In the genomic region with DNA sequence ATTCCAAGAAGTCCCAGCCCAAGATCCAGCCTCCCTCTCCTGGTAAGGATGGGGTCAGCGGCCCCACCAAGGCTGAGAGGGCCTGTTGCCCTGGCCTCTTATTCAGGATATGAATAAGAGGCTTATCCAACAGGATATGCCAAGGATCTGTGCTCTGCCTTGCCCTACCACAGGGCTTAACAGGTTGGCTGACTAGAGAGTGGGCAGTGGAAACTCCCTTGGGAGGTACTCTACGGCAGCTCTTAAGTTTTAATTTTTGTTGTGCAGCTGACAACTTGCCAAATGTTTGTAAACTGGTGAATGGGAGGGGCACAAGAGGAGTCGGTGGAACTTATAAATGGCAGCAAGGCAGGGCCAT, we compare ENCODE assay signal across 12 cellular contexts. TPM values are rescaled to one million over a fixed set of nuclear protein-coding genes. Genes with fewer than 3 reads are reported as not detected.
DNase-seq lines count a peak whose midpoint lies in the region; ATAC-seq and TF ChIP-seq lines count a peak whose summit lies in the region.
"Had no signal": no experiment of that assay in that cellular context is flagged by ENCODE, and none has a peak within 500 bp of the region (broad histone marks: within the 10 kb centered on the region; RNA-seq: fewer than 3 reads in every experiment).

No MANE protein-coding gene starts in this region.

- no peak overlapping the region for H3K4me3 Mint-ChIP-seq in CD8-positive, alpha-beta memory T cell

- no peak overlapping the region for H2AK5ac ChIP-seq in trophoblast cell (ENCODE audit: low read length)

- no peak for TF ChIP-seq POLR2A in esophagus squamous epithelium (IDR thresholded peaks at IDR 0.05)

- H3K79me2 ChIP-seq in trophoblast cell (ENCODE audit: control insufficient read depth, insufficient read depth, low read length, poor library complexity) = no peaks in the 10 kb centered on the region

- no peak overlapping the region for H3K9ac ChIP-seq in trophoblast cell (ENCODE audit: low read length)

- no peak for DNase-seq in CD8-positive, alpha-beta memory T cell
- DNase-seq in RWPE1 (ENCODE audit: low spot score) (no peak), esophagus squamous epithelium (lab: John Stamatoyannopoulos, UW) (no peak), trophoblast cell (no peak), HCEC 1CT (no peak), MG63 (no peak)
- DNase-seq: activated CD4-positive, CD25-positive, alpha-beta regulatory T cell; effector memory CD4-positive, alpha-beta T cell; midbrain; NCI-H510A treated with DMSO at 0.1 percent for 48 hours had no signal

- H3K9me3 ChIP-seq in CD8-positive, alpha-beta memory T cell (ENCODE audit: low read length) = no peaks in the 10 kb centered on the region
- no peaks in the 10 kb centered on the region for H3K9me3 ChIP-seq in esophagus squamous epithelium
- no peaks in the 10 kb centered on the region for H3K9me3 ChIP-seq in trophoblast cell (ENCODE audit: insufficient read depth, low read depth, low read length)
- no peaks in the 10 kb centered on the region for H3K9me3 ChIP-seq in MG63

- H3K27ac ChIP-seq in CD8-positive, alpha-beta memory T cell (ENCODE audit: low read depth, low read length) = no peak overlapping the region
- H3K27ac ChIP-seq in RWPE1 = peak overlapping the region; percentile 75
- H3K27ac ChIP-seq in esophagus squamous epithelium = peak overlapping the region; percentile 62 to 77 (median 72)
- H3K27ac ChIP-seq in trophoblast cell (ENCODE audit: low read depth, low read length) = no peak overlapping the region

- intact Hi-C loops in esophagus squamous epithelium (cut with DNase I) = no loop called here

- peaks cover 0 to 3% of the 10 kb centered on the region in 2 donors for H3K27me3 Mint-ChIP-seq in CD8-positive, alpha-beta memory T cell

- H4K8ac ChIP-seq in trophoblast cell (ENCODE audit: low read depth, low read length) = no peak overlapping the region

- H3K79me1 ChIP-seq in trophoblast cell (ENCODE audit: low read length) = no peaks in the 10 kb centered on the region

- peaks cover 87% of the 10 kb centered on the region for H3K36me3 ChIP-seq in CD8-positive, alpha-beta memory T cell (ENCODE audit: insufficient read depth, low read length)
- H3K36me3 ChIP-seq in esophagus squamous epithelium (peaks cover 49 to 100% (median 70%) of the 10 kb centered on the region in 3 donors), trophoblast cell (ENCODE audit: control insufficient read depth in 1 of 2, insufficient read depth in 2 of 2, low read length in 2 of 2) (peaks cover 52 to 87% of the 10 kb centered on the region in 2 experiments), MG63 (peaks cover 84% of the 10 kb centered on the region)

- no peak overlapping the region for H2BK12ac ChIP-seq in trophoblast cell (ENCODE audit: low read length)

- H3K9me3 Mint-ChIP-seq in CD8-positive, alpha-beta memory T cell = no peaks in the 10 kb centered on the region

- H3K18ac ChIP-seq in trophoblast cell (ENCODE audit: low read length) = peak overlapping the region; percentile 33

- H2BK5ac ChIP-seq in trophoblast cell (ENCODE audit: low read depth, low read length, poor library complexity) = no peak overlapping the region

- H3K14ac ChIP-seq in trophoblast cell (ENCODE audit: low read length) = no peak overlapping the region

- no peak overlapping the region for H3K4me3 ChIP-seq in CD8-positive, alpha-beta memory T cell (ENCODE audit: low read length)
- H3K4me3 ChIP-seq in esophagus squamous epithelium (no peak overlapping the region), trophoblast cell (ENCODE audit: low read depth, low read length) (no peak overlapping the region), MG63 (no peak overlapping the region)

- TF ChIP-seq CTCF in RWPE1 (conservative IDR thresholded peaks at IDR 0.05; ENCODE audit: low read depth) = no peak
- TF ChIP-seq CTCF in esophagus squamous epithelium (IDR thresholded peaks at IDR 0.05) = no peak

- H3K4ac ChIP-seq in trophoblast cell (ENCODE audit: low read depth, low read length) = no peak overlapping the region

- H3K36me3 Mint-ChIP-seq in CD8-positive, alpha-beta memory T cell = peaks cover 4 to 98% (median 38%) of the 10 kb centered on the region in 3 donors

- H4K91ac ChIP-seq in trophoblast cell (ENCODE audit: low read depth, low read length) = no peak overlapping the region

- H3K4me2 ChIP-seq in trophoblast cell (ENCODE audit: low read length) = no peak overlapping the region

- H3K27ac Mint-ChIP-seq in CD8-positive, alpha-beta memory T cell = peak overlapping the region; percentile 54 to 91 (median 78)

- H3K23ac ChIP-seq in trophoblast cell (ENCODE audit: low read length) = no peak overlapping the region

- ATAC-seq in HG03432 (IDR thresholded peaks at IDR 0.05; ENCODE audit: unreplicated experiment) (no peak), HG03521 (IDR thresholded peaks at IDR 0.05; ENCODE audit: unreplicated experiment) (no peak)

- H3K4me1 ChIP-seq in CD8-positive, alpha-beta memory T cell (ENCODE audit: insufficient read depth, low read length) = no peaks in the 10 kb centered on the region
- H3K4me1 ChIP-seq in esophagus squamous epithelium = peaks cover 12 to 56% (median 30%) of the 10 kb centered on the region in 3 donors
- peaks cover 7 to 9% of the 10 kb centered on the region in 2 experiments for H3K4me1 ChIP-seq in trophoblast cell (ENCODE audit: control insufficient read depth in 1 of 2, insufficient read depth in 2 of 2, low read length in 2 of 2)

- CTCF ChIA-PET in CD8-positive, alpha-beta memory T cell (lab: Charles Lee) = interaction anchor here (0.8 to 1.9 kb wide), 2 partner anchors 42 to 70 kb away, joined by 3 to 4 read pairs; no protein-coding TSS in a partner anchor
- CTCF ChIA-PET in RWPE1 (lab: Yijun Ruan, JAX) = interaction anchor here (0.7 to 1.2 kb wide), 2 partner anchors 18 to 93 kb away, joined by 4 to 8 read pairs; no protein-coding TSS in a partner anchor

- WGBS in esophagus squamous epithelium, 2 donors = 4 to 28% methylated on average over 2 to 3 of the region's 3 CpGs
- WGBS in trophoblast cell (ENCODE audit: extremely low coverage, insufficient coverage, insufficient read length) = no CpG with 5 or more reads among the region's 3 CpGs

- H2AFZ ChIP-seq in trophoblast cell (ENCODE audit: insufficient read depth, low read length, poor library complexity) = peak overlapping the region; percentile 11

- no peak overlapping the region for H4K12ac ChIP-seq in trophoblast cell (ENCODE audit: low read depth, low read length)

- no peak overlapping the region for H2BK120ac ChIP-seq in trophoblast cell (ENCODE audit: insufficient read depth, low read length, poor library complexity)

- POLR2A ChIA-PET in CD8-positive, alpha-beta memory T cell (lab: Charles Lee) = interaction anchor here (1.0 kb wide), 1 partner anchor 73 kb away, joined by 3 read pairs; no protein-coding TSS in a partner anchor
- POLR2A ChIA-PET in RWPE1 (lab: Yijun Ruan, JAX; ENCODE audit: low non-redundant PET) = interaction anchor here (1.1 kb wide), 1 partner anchor 16 kb away, joined by 3 read pairs; the partner anchor contains the start of gene PIGV

- H3K27me3 ChIP-seq in CD8-positive, alpha-beta memory T cell (ENCODE audit: insufficient read depth, low read length, poor library complexity, severe bottlenecking) = no peaks in the 10 kb centered on the region
- H3K27me3 ChIP-seq in esophagus squamous epithelium = no peaks in the 10 kb centered on the region
- no peaks in the 10 kb centered on the region for H3K27me3 ChIP-seq in trophoblast cell (ENCODE audit: insufficient read depth, low read length)
- H3K27me3 ChIP-seq in MG63 = no peaks in the 10 kb centered on the region

- peaks cover 3 to 27% (median 12%) of the 10 kb centered on the region in 3 donors for H3K4me1 Mint-ChIP-seq in CD8-positive, alpha-beta memory T cell

RNA-seq across cellular contexts. Expression of gene PIGV, which starts 16.5 kb away (rescaled TPM):
- total RNA-seq in CD8-positive, alpha-beta memory T cell = 10 to 100 TPM; 23.6 to 24.9 TPM
- 19.1 TPM for polyA plus RNA-seq in CD8-positive, alpha-beta memory T cell
- 10 to 100 TPM in 3 of 4 donors, 1 to 10 TPM in 1; 9.9 to 20.9 (median 13.1) TPM for total RNA-seq in esophagus squamous epithelium
- polyA plus RNA-seq in trophoblast cell (2013) = 6.1 and 6.5 TPM in 2 replicates
- 10.5 and 11.7 TPM in 2 replicates for total RNA-seq in MG63 (2014; rRNA removed; shearing (Covaris generic); ENCODE audit: low replicate concordance)

RNA-seq across cellular contexts. Expression of gene ZDHHC18, which starts 55.2 kb away (rescaled TPM):
- total RNA-seq in CD8-positive, alpha-beta memory T cell = 10 to 100 TPM; 61.5 to 66.0 TPM
- polyA plus RNA-seq in CD8-positive, alpha-beta memory T cell = 21.7 TPM
- total RNA-seq in esophagus squamous epithelium = 10 to 100 TPM; 24.5 to 34.4 (median 29.4) TPM
- 33.2 and 34.4 TPM in 2 replicates for polyA plus RNA-seq in trophoblast cell (2013)
- 3.5 and 12.7 TPM in 2 replicates for total RNA-seq in MG63 (2014; rRNA removed; shearing (Covaris generic); ENCODE audit: low replicate concordance)

Comparison
In these comparisons a context has a peak if more than half of its experiments do, and no peak if none do; other contexts are left out.
1. H3K27ac ChIP-seq: peak in RWPE1 (single experiment) and esophagus squamous epithelium (4 of 4); none in CD8-positive, alpha-beta memory T cell (single experiment) and trophoblast cell (single experiment).